ENCODE assay signal across 23 cellular contexts in genomic region chr12:124725099-124725498, GRCh38.
DNase-seq lines count a peak whose midpoint lies in the region; ATAC-seq, FAIRE-seq and TF ChIP-seq lines count a peak whose summit lies in the region.
"Had no signal": no experiment of that assay in that cellular context is flagged by ENCODE, and none has a peak within 500 bp of the region (broad histone marks: within the 10 kb centered on the region; RNA-seq: fewer than 3 reads in every experiment).

No MANE protein-coding gene starts in this region.

- H3K27ac ChIP-seq in BLaER1 (no peak overlapping the region), adrenal gland (peak overlapping the region in 3 of 5 donors; percentile 29 to 88 (median 77)), skeletal muscle tissue (ENCODE audit: low read depth, low read length) (peak overlapping the region; percentile 60), HepG2 (ENCODE audit: extremely low read length, insufficient read depth, low read length) (no peak overlapping the region)
- H3K27ac ChIP-seq in BLaER1 treated with 17β-estradiol and CSF1 and Interleukin-3, amounts not matched to agents 10 nM and 100 nM = peak overlapping the region in 5 of 11 experiments; percentile 21 to 77 (median 49); a peak in 7 of 22 replicates
- H3K27ac ChIP-seq: KMS-11, RWPE1 had no signal

- FAIRE-seq in HepG2 (lab: Jason Lieb, UNC) (no peak), GM12892 (lab: Jason Lieb, UNC) (no peak)
- FAIRE-seq: GM18507, H54, HTR-8/SVneo had no signal

- H4K20me1 ChIP-seq in BLaER1 (no peaks in the 10 kb centered on the region), HepG2 (ENCODE audit: insufficient read depth, low read length) (no peaks in the 10 kb centered on the region)
- H4K20me1 ChIP-seq in BLaER1 treated with 17β-estradiol and CSF1 and Interleukin-3, amounts not matched to agents 10 nM and 100 nM = no peaks in the 10 kb centered on the region

- H3K4me2 ChIP-seq in BLaER1 (peak overlapping the region; percentile 30), HepG2 (ENCODE audit: low read depth, low read length) (no peak overlapping the region)
- H3K4me2 ChIP-seq in BLaER1 treated with 17β-estradiol and CSF1 and Interleukin-3, amounts not matched to agents 10 nM and 100 nM = peak overlapping the region; percentile 8 to 84 (median 51); a peak in 19 of 22 replicates
- H3K4me2 ChIP-seq: KMS-11 had no signal

- no peak for TF ChIP-seq RAD21 in HepG2 (CRISPR knock-in tag; IDR thresholded peaks at IDR 0.05)

- ATAC-seq in HepG2 = no peak

- H3K4me1 ChIP-seq in BLaER1 (peaks cover 47% of the 10 kb centered on the region), adrenal gland (replicated peaks in 1 of 2) (peaks cover 8 to 40% of the 10 kb centered on the region in 2 donors), skeletal muscle tissue (ENCODE audit: control insufficient read depth in 3 of 3, insufficient read depth in 3 of 3, low read length in 3 of 3) (peaks cover 17 to 27% (median 19%) of the 10 kb centered on the region in 3 donors), HepG2 (ENCODE audit: insufficient read depth, low read length) (peaks cover 20% of the 10 kb centered on the region)
- peaks cover 38 to 76% (median 49%) of the 10 kb centered on the region in 10 experiments for H3K4me1 ChIP-seq in BLaER1 treated with 17β-estradiol and CSF1 and Interleukin-3, amounts not matched to agents 10 nM and 100 nM

- peak overlapping the region; percentile 14; the same call in 1 of the 2 replicates for H3K9ac ChIP-seq in BLaER1
- peak overlapping the region in 3 of 11 experiments; percentile 14 to 62 (median 46); a peak in 6 of 22 replicates for H3K9ac ChIP-seq in BLaER1 treated with 17β-estradiol and CSF1 and Interleukin-3, amounts not matched to agents 10 nM and 100 nM
- no peak overlapping the region for H3K9ac ChIP-seq in skeletal muscle tissue (ENCODE audit: low read depth in 1 of 3, low read length in 3 of 3)
- H3K9ac ChIP-seq in HepG2 (ENCODE audit: insufficient read depth, low read depth, low read length) = no peak overlapping the region
- H3K9ac ChIP-seq: KMS-11 had no signal

- H2AFZ ChIP-seq in HepG2 (ENCODE audit: low read length) = no peak overlapping the region

- no TSS peak for BruUV-seq in HepG2 (replicated peaks; lab: Mats Ljungman, UMichigan)

- CTCF ChIA-PET in HepG2 (lab: Yijun Ruan, JAX; ENCODE audit: low intra/inter-chr PET ratio, low total read pairs) = no interaction called here

- WGBS in adrenal gland, 4 donors = 83 to 89% (median 88%) methylated on average over 9 of the region's 9 CpGs
- 42% methylated on average over 9 of the region's 9 CpGs for WGBS in HepG2 (ENCODE audit: low lambda C conversion rate)

- H3K36me3 ChIP-seq in BLaER1 (no peaks in the 10 kb centered on the region), adrenal gland (replicated peaks in 1 of 2) (no peaks in the 10 kb centered on the region), skeletal muscle tissue (ENCODE audit: control insufficient read depth in 3 of 3, insufficient read depth in 3 of 3, low read length in 3 of 3) (no peaks in the 10 kb centered on the region), HepG2 (replicated peaks in 1 of 2; ENCODE audit: control insufficient read depth in 1 of 2, insufficient read depth in 2 of 2, low read length in 2 of 2) (no peaks in the 10 kb centered on the region)
- H3K36me3 ChIP-seq in BLaER1 treated with 17β-estradiol and CSF1 and Interleukin-3, amounts not matched to agents 10 nM and 100 nM = no peaks in the 10 kb centered on the region

- TF ChIP-seq EP300 in HepG2 (IDR thresholded peaks at IDR 0.05; ENCODE audit: low read depth in 2 of 2, low read length in 2 of 2) (no peak), HepG2 (CRISPR knock-in tag; IDR thresholded peaks at IDR 0.05; ENCODE audit: borderline replicate concordance) (no peak)

- TF ChIP-seq CTCF in adrenal gland (IDR thresholded peaks at IDR 0.05) (no peak), HepG2 (CRISPR knock-in tag; IDR thresholded peaks at IDR 0.05) (no peak)

- H3K9me3 ChIP-seq in BLaER1 (peaks cover 9% of the 10 kb centered on the region), adrenal gland (replicated peaks in 1 of 3) (no peaks in the 10 kb centered on the region), skeletal muscle tissue (ENCODE audit: control insufficient read depth in 3 of 3, low read length in 3 of 3) (no peaks in the 10 kb centered on the region), HepG2 (ENCODE audit: low read length) (no peaks in the 10 kb centered on the region)
- peaks cover 6 to 11% (median 9%) of the 10 kb centered on the region in 11 experiments; a peak in 20 of 22 replicates for H3K9me3 ChIP-seq in BLaER1 treated with 17β-estradiol and CSF1 and Interleukin-3, amounts not matched to agents 10 nM and 100 nM (replicated peaks in 1 of 11)

- POLR2A ChIA-PET in HepG2 (lab: Yijun Ruan, JAX) = no interaction called here

- H3K4me3 ChIP-seq in BLaER1 (no peak overlapping the region), adrenal gland (no peak overlapping the region), skeletal muscle tissue (ENCODE audit: low read length in 3 of 3) (no peak overlapping the region), HepG2 (replicated peaks in 1 of 3; ENCODE audit: insufficient read depth in 1 of 3, low read depth in 2 of 3, low read length in 3 of 3) (no peak overlapping the region)
- H3K4me3 ChIP-seq in BLaER1 treated with 17β-estradiol and CSF1 and Interleukin-3, amounts not matched to agents 10 nM and 100 nM = no peak overlapping the region

- no peak for TF ChIP-seq POLR2A in adrenal gland (IDR thresholded peaks at IDR 0.05)
- TF ChIP-seq POLR2A in HepG2 (IDR thresholded peaks at IDR 0.05; ENCODE audit: insufficient read depth in 1 of 2, low read depth in 2 of 2, low read length in 2 of 2) = no peak
- TF ChIP-seq POLR2A in GM12892 (IDR thresholded peaks at IDR 0.05; ENCODE audit: low read depth, low read length) = no peak

- in situ Hi-C loops in HepG2 (cut with HindIII; ENCODE audit: extremely low pct_ligation_motif_present, low pct_unique_long_range_greater_than_20kb) = no loop called here

- intact Hi-C loops in adrenal gland (cut with DNase I) = no loop called here
- intact Hi-C loops in HepG2 (cut with micrococcal nuclease; ENCODE audit: unreplicated experiment) = no loop called here

- H3K27me3 ChIP-seq in BLaER1 (no peaks in the 10 kb centered on the region), adrenal gland (no peaks in the 10 kb centered on the region), skeletal muscle tissue (ENCODE audit: control insufficient read depth in 3 of 3, insufficient read depth in 3 of 3, low read length in 3 of 3) (no peaks in the 10 kb centered on the region), HepG2 (ENCODE audit: control insufficient read depth in 1 of 2, insufficient read depth in 2 of 2, low read length in 2 of 2) (peaks cover 2 to 26% of the 10 kb centered on the region in 2 experiments; a peak in 3 of 5 replicates)
- H3K27me3 ChIP-seq in BLaER1 treated with 17β-estradiol and CSF1 and Interleukin-3, amounts not matched to agents 10 nM and 100 nM = no peaks in the 10 kb centered on the region

- DNase-seq in adrenal gland (no peak), HepG2 (ENCODE audit: low spot score) (no peak), GM12892 (ENCODE audit: insufficient read length) (no peak), NCI-H187 (lab: John Stamatoyannopoulos, UW) (no peak)
- DNase-seq: CD8-positive, alpha-beta memory T cell; DMS 273 treated with DMSO at 0.1 percent for 48 hours; DND-41; IMR-90; MM.1S; NCI-H2081 treated with DMSO at 0.1 percent for 48 hours; NCI-H446 treated with DMSO at 0.1 percent for 48 hours; NCI-H526; NCI-H82; SHP77; T-helper 1 cell had no signal

- no peaks in the 10 kb centered on the region for H3K79me2 ChIP-seq in HepG2 (ENCODE audit: insufficient read depth, low read length)

TF ChIP-seq in HepG2, 621 proteins besides CTCF, POLR2A, EP300 and RAD21:
- TF ChIP-seq RBM22 (optimal IDR thresholded peaks at IDR 0.05; ENCODE audit: low read length) (no peak), PLRG1 (conservative IDR thresholded peaks at IDR 0.05) (no peak), KDM5B (CRISPR knock-in tag; IDR thresholded peaks at IDR 0.05; ENCODE audit: borderline replicate concordance) (no peak), JDP2 (CRISPR knock-in tag; IDR thresholded peaks at IDR 0.05; ENCODE audit: borderline replicate concordance) (no peak), MBD4 (IDR thresholded peaks at IDR 0.05; ENCODE audit: borderline replicate concordance, low read length) (no peak), ZNF660 (CRISPR knock-in tag; IDR thresholded peaks at IDR 0.05; ENCODE audit: borderline replicate concordance, low read depth) (no peak)
TF ChIP-seq in HepG2: peak in this region for 0.

Comparison
In these comparisons a context has a peak if more than half of its experiments do, and no peak if none do; other contexts are left out.
1. H3K27ac ChIP-seq: peak in adrenal gland (3 of 5) and skeletal muscle tissue (single experiment); none in BLaER1 (single experiment) and HepG2 (single experiment).